19 cellular contexts compared by ENCODE assay signal in the genomic region with DNA sequence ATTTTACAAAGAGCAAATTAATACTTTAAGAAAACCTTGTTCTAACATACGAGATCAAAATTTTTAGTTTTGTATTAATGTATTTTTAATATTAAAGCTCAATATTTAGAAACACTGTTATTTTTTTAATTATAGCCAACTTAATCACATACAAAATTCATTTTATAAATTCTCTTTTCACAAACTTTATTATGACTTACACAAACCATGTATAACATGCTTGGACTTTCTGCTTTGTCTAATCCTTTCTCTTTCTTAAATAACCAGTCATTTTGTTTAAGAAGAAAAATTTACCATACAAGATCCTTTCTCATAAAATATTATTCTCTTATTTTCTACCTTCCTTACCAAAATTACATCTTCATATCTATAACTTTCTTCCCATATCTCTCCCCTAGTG.
A peak's percentile ranks its signal among the peaks of the same experiment; 100 is the strongest.
DNase-seq lines count a peak whose midpoint lies in the region; ATAC-seq, FAIRE-seq and TF ChIP-seq lines count a peak whose summit lies in the region.
"Had no signal": no experiment of that assay in that cellular context is flagged by ENCODE, and none has a peak within 500 bp of the region (broad histone marks: within the 10 kb centered on the region; RNA-seq: fewer than 3 reads in every experiment).

No MANE protein-coding gene starts in this region.

- TF ChIP-seq CTCF in SK-N-SH (IDR thresholded peaks at IDR 0.05), result no peak
- no peak for TF ChIP-seq CTCF in NB4 (IDR thresholded peaks at IDR 0.05; ENCODE audit: low read depth, low read length)
- TF ChIP-seq CTCF in body of pancreas (IDR thresholded peaks at IDR 0.05), result no peak

- WGBS in SK-N-SH (ENCODE audit: low lambda C conversion rate), result 2% methylated on average over 1 of the region's 1 CpG
- WGBS in body of pancreas, 2 donors, result 77 to 78% methylated on average over 1 of the region's 1 CpG

- no peak for DNase-seq in SK-N-SH
- DNase-seq in NB4 (ENCODE audit: low read depth), result peak; percentile 11
- DNase-seq in activated CD4-positive, alpha-beta T cell treated with anti-CD3 and anti-CD28 coated beads for 48 hours, result no peak
- DNase-seq in body of pancreas, result no peak
- DNase-seq in NCI-H2196 treated with DMSO at 0.1 percent for 48 hours (lab: John Stamatoyannopoulos, UW; ENCODE audit: unreplicated experiment), result no peak
- DNase-seq: Calu3; CD4-positive, alpha-beta memory T cell; DMS79 treated with DMSO at 0.1 percent for 48 hours; H9; NCI-H1417; NCI-H1930; NCI-H510A; NCI-H774; PC-9; T-helper 17 cell had no signal

- no peaks in the 10 kb centered on the region for H3K27me3 ChIP-seq in SK-N-SH (ENCODE audit: insufficient read depth)
- no peaks in the 10 kb centered on the region for H3K27me3 ChIP-seq in body of pancreas
- H3K27me3 ChIP-seq: BLaER1 had no signal

- H3K27ac ChIP-seq in SK-N-SH (ENCODE audit: low read depth in 2 of 2, low read length in 1 of 2) (no peak overlapping the region), body of pancreas (no peak overlapping the region)
- H3K27ac ChIP-seq: BLaER1, PC-9 had no signal

- ATAC-seq in SK-N-SH treated with all-trans-retinoic acid at 6 μM for 48 hours, result no peak
- ATAC-seq in HG03097 (IDR thresholded peaks at IDR 0.05; ENCODE audit: low FRiP score, unreplicated experiment), result no peak
- ATAC-seq in body of pancreas, result no peak
- ATAC-seq: T-helper 17 cell had no signal

- peaks cover 29% of the 10 kb centered on the region for H3K9me3 ChIP-seq in SK-N-SH
- peaks cover 0 to 12% (median 0%) of the 10 kb centered on the region in 3 donors for H3K9me3 ChIP-seq in body of pancreas

- POLR2A ChIA-PET in SK-N-SH (lab: Yijun Ruan, JAX), result no interaction called here

- no peaks in the 10 kb centered on the region for H3K4me1 ChIP-seq in SK-N-SH (ENCODE audit: control insufficient read depth in 1 of 2, insufficient read depth in 2 of 2, low read depth in 1 of 2, low read length in 1 of 2)
- H3K4me1 ChIP-seq in body of pancreas, result no peaks in the 10 kb centered on the region
- H3K4me1 ChIP-seq: BLaER1 had no signal

- H3K9me2 ChIP-seq in SK-N-SH, result no peaks in the 10 kb centered on the region

- H3K9ac ChIP-seq in SK-N-SH, result no peak overlapping the region
- H3K9ac ChIP-seq: BLaER1 had no signal

- intact Hi-C loops in body of pancreas (cut with DNase I), result no loop called here

- no peaks in the 10 kb centered on the region for H3K79me2 ChIP-seq in SK-N-SH (ENCODE audit: insufficient read depth)

- H3K4me3 ChIP-seq in SK-N-SH (ENCODE audit: low read depth in 2 of 2, low read length in 1 of 2) (no peak overlapping the region), NB4 (ENCODE audit: low read depth, low read length) (no peak overlapping the region), body of pancreas (no peak overlapping the region)
- H3K4me3 ChIP-seq: BLaER1, PC-9 had no signal

- CTCF ChIA-PET in SK-N-SH (lab: Yijun Ruan, JAX), result no interaction called here

- H2AFZ ChIP-seq in SK-N-SH (ENCODE audit: low read depth), result no peak overlapping the region
- H2AFZ ChIP-seq: PC-9 had no signal

- no peak for TF ChIP-seq RAD21 in SK-N-SH (IDR thresholded peaks at IDR 0.05; ENCODE audit: low read length)

- peaks cover 0 to 7% of the 10 kb centered on the region in 2 experiments for H3K36me3 ChIP-seq in SK-N-SH (replicated peaks in 1 of 2; ENCODE audit: control insufficient read depth in 1 of 2, insufficient read depth in 2 of 2, low read length in 1 of 2)
- no peaks in the 10 kb centered on the region for H3K36me3 ChIP-seq in body of pancreas (replicated peaks in 1 of 2; ENCODE audit: insufficient read depth in 1 of 2, low read depth in 2 of 2)
- H3K36me3 ChIP-seq: BLaER1 had no signal

- no peaks in the 10 kb centered on the region for H4K20me1 ChIP-seq in SK-N-SH (ENCODE audit: insufficient read depth)
- H4K20me1 ChIP-seq: BLaER1 had no signal

- no peak overlapping the region for H3K4me2 ChIP-seq in SK-N-SH
- H3K4me2 ChIP-seq: BLaER1, PC-9 had no signal

- FAIRE-seq in colon (lab: Jason Lieb, UNC), result peak; percentile 38

- TF ChIP-seq POLR2A in NB4 (IDR thresholded peaks at IDR 0.05; ENCODE audit: extremely low read depth, insufficient read length) (no peak), body of pancreas (IDR thresholded peaks at IDR 0.05) (no peak)

- TF ChIP-seq EP300 in SK-N-SH (IDR thresholded peaks at IDR 0.05; ENCODE audit: borderline replicate concordance in 1 of 2, low read depth in 1 of 2, low read length in 1 of 2), result no peak

- no peaks in the 10 kb centered on the region for H3F3A ChIP-seq in SK-N-SH (replicated peaks; ENCODE audit: insufficient read depth)

TF ChIP-seq in SK-N-SH treated with all-trans-retinoic acid at 6 μM for 48 hours, 23 proteins besides CTCF, POLR2A, EP300 and RAD21:
- TF ChIP-seq ZNF8 (CRISPR knock-in tag; IDR thresholded peaks at IDR 0.05) (no peak), ZFP3 (CRISPR knock-in tag; IDR thresholded peaks at IDR 0.05) (no peak), PPARA (CRISPR knock-in tag; IDR thresholded peaks at IDR 0.05; ENCODE audit: borderline replicate concordance) (no peak), ZFP30 (CRISPR knock-in tag; IDR thresholded peaks at IDR 0.05) (0 out of 2 replicates have a peak, but pooled peaks have one; percentile 49), POU6F1 (CRISPR knock-in tag; IDR thresholded peaks at IDR 0.05; ENCODE audit: borderline replicate concordance, low read depth) (no peak), ESRRG (CRISPR knock-in tag; IDR thresholded peaks at IDR 0.05) (no peak)
- TF ChIP-seq, protein P1, sequence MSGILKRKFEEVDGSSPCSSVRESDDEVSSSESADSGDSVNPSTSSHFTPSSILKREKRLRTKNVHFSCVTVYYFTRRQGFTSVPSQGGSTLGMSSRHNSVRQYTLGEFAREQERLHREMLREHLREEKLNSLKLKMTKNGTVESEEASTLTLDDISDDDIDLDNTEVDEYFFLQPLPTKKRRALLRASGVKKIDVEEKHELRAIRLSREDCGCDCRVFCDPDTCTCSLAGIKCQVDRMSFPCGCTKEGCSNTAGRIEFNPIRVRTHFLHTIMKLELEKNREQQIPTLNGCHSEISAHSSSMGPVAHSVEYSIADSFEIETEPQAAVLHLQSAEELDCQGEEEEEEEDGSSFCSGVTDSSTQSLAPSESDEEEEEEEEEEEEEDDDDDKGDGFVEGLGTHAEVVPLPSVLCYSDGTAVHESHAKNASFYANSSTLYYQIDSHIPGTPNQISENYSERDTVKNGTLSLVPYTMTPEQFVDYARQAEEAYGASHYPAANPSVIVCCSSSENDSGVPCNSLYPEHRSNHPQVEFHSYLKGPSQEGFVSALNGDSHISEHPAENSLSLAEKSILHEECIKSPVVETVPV (CRISPR knock-in tag; IDR thresholded peaks at IDR 0.05), result no peak

TF ChIP-seq in SK-N-SH, 30 proteins besides CTCF, POLR2A, EP300 and RAD21:
- TF ChIP-seq CHD2 (IDR thresholded peaks at IDR 0.05; ENCODE audit: low read length, partially characterized antibody), result no peak
- no peak for TF ChIP-seq TEAD4 (IDR thresholded peaks at IDR 0.05; ENCODE audit: borderline replicate concordance, insufficient read depth)
- TF ChIP-seq SIN3A (IDR thresholded peaks at IDR 0.05; ENCODE audit: borderline replicate concordance, low read depth, low read length), result no peak
